Comparison of ENCODE assay signal across 12 cellular contexts in the genomic region with DNA sequence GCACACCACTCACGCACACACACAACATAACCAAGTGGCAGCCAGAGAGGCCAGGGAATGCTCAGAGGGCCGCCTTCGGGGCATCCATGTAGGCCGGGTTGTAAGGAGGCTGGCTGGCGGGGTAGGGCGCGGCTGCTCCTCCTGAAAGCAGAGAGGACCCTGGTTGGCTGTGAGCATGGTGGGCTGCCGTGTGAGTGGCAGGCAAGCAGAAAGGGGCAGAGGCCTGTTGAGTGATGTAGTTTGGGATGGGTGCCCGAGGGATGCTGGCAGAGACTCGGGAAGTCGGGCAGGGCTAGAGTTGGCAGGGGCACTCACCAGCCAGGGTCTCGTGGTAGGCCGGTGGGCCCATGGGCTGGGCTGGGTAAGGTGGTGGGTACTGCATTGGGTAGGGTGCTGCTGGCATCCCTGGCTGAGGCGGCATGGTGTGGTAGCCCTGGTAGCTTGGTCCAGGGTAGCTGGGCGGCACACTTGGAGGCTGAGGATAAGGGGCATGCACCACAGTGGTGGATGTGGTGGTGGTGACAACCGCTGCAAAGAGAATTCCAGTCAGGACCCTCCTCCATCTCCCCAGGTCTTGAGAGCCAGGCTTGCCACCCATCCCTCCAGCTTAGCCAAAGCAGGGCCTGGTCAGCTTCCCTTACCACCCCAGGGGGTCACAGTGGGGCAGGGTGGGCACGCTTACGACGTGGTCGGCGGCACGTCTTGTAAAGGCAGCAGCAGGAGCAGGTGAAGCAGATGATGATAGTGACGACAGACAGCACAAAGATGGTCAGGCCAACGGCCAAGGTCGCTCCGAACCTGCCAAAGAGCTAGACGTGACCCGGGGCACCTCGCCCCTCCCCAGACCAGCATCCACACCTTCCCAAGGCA. TPM values are rescaled to one million over a fixed set of nuclear protein-coding genes. Genes with fewer than 3 reads are reported as not detected.
DNase-seq lines count a peak whose midpoint lies in the region; ATAC-seq, FAIRE-seq and TF ChIP-seq lines count a peak whose summit lies in the region.
"Had no signal": no experiment of that assay in that cellular context is flagged by ENCODE, and none has a peak within 500 bp of the region (broad histone marks: within the 10 kb centered on the region; RNA-seq: fewer than 3 reads in every experiment).

No MANE protein-coding gene starts in this region.

- SMC1A ChIA-PET in GM12878 (lab: Charles Lee; ENCODE audit: uncharacterized antibody, unreplicated experiment) = interaction anchor here (0.6 to 4.2 kb wide), 7 partner anchors 33 to 541 kb away, joined by 3 to 22 read pairs (median 4); a partner anchor contains a TSS

- in situ Hi-C loops in GM12878 (cut with MboI) = no loop called here
- in situ Hi-C loops in KBM-7 (cut with MboI; ENCODE audit: low pct_unique_long_range_greater_than_20kb, low sequenced_read_pairs) = no loop called here

- no peak overlapping the region for H2AFZ ChIP-seq in GM12878 (ENCODE audit: control insufficient read depth, low read depth, low read length)

- peaks cover 48 to 63% of the 10 kb centered on the region in 2 donors for H3K4me1 Mint-ChIP-seq in natural killer cell

- no peaks in the 10 kb centered on the region for H3K9me3 Mint-ChIP-seq in natural killer cell

- ATAC-seq in GM12878 (no peak), natural killer cell (no peak), GM18519 (IDR thresholded peaks at IDR 0.05; ENCODE audit: low FRiP score, unreplicated experiment) (no peak), GM18868 (IDR thresholded peaks at IDR 0.05; ENCODE audit: unreplicated experiment) (no peak)

- POLR2A ChIA-PET in GM12878 (lab: Charles Lee) = interaction anchor here (0.6 to 10.0 kb wide), 6 partner anchors 13 to 908 kb away, joined by 3 to 91 read pairs (median 4); a partner anchor contains a TSS

- RAD21 ChIA-PET in GM12878 (lab: Charles Lee; ENCODE audit: unreplicated experiment) = interaction anchor here (0.8 to 1.4 kb wide), 5 partner anchors 33 to 166 kb away, joined by 3 to 6 read pairs (median 4); a partner anchor contains a TSS

- H3K27me3 Mint-ChIP-seq in natural killer cell (ENCODE audit: low read depth in 2 of 2) = no peaks in the 10 kb centered on the region

- no peak for FAIRE-seq in GM12878 (lab: Jason Lieb, UNC)

- H3K27ac Mint-ChIP-seq in natural killer cell = peak overlapping the region; percentile 67 to 97

- H3K27me3 ChIP-seq in BLaER1 treated with 17β-estradiol and CSF1 and Interleukin-3, amounts not matched to agents 10 nM and 100 nM = no peaks in the 10 kb centered on the region
- H3K27me3 ChIP-seq in GM12878 (replicated peaks in 1 of 2; ENCODE audit: control insufficient read depth in 2 of 2, insufficient read depth in 2 of 2, low read length in 1 of 2) = no peaks in the 10 kb centered on the region
- H3K27me3 ChIP-seq: uterus had no signal

- DNase-seq in GM12878 (ENCODE audit: low read depth, low spot score) (no peak), natural killer cell (no peak), KBM-7 (no peak)
- no peak for DNase-seq in stimulated activated naive CD4-positive, alpha-beta T cell treated with Interleukin-2 at 50 U/mL for 16 hours (lab: John Stamatoyannopoulos, UW)
- DNase-seq: amniotic stem cell, NCI-H446, uterus had no signal

- H3K4me1 ChIP-seq in BLaER1 treated with 17β-estradiol and CSF1 and Interleukin-3, amounts not matched to agents 10 nM and 100 nM = peaks cover 76 to 88% (median 82%) of the 10 kb centered on the region in 10 experiments
- H3K4me1 ChIP-seq in GM12878 (ENCODE audit: control insufficient read depth, insufficient read depth, low read length) = peaks cover 51% of the 10 kb centered on the region

- peaks cover 68% of the 10 kb centered on the region for H3K79me2 ChIP-seq in GM12878 (ENCODE audit: control insufficient read depth, insufficient read depth, low read length)

- no peak for TF ChIP-seq EP300 in GM12878 (IDR thresholded peaks at IDR 0.05; ENCODE audit: borderline replicate concordance in 1 of 2, control insufficient read depth in 1 of 2, low read depth in 2 of 2, low read length in 2 of 2)

- no TSS peak for BruUV-seq in GM12878 (replicated peaks; lab: Mats Ljungman, UMichigan)

- no peak for TF ChIP-seq RAD21 in GM12878 (IDR thresholded peaks at IDR 0.05; ENCODE audit: insufficient read depth, low read depth, low read length)

- TF ChIP-seq CTCF in GM12878 (IDR thresholded peaks at IDR 0.05 in 2 of 3, conservative IDR thresholded peaks at IDR 0.05 in 1 of 3; ENCODE audit: control insufficient read depth in 2 of 3, extremely low read depth in 1 of 3, insufficient read depth in 1 of 3, low read depth in 3 of 3, low read length in 3 of 3) = no peak
- TF ChIP-seq CTCF in natural killer cell (IDR thresholded peaks at IDR 0.05) = no peak

- peak overlapping the region; percentile 91 to 100 (median 99) for H3K4me2 ChIP-seq in BLaER1 treated with 17β-estradiol and CSF1 and Interleukin-3, amounts not matched to agents 10 nM and 100 nM
- H3K4me2 ChIP-seq in GM12878 (ENCODE audit: control insufficient read depth, insufficient read depth) = peak overlapping the region; percentile 100

- peak overlapping the region in 10 of 11 experiments; percentile 49 to 100 (median 94); a peak in 14 of 22 replicates for H3K27ac ChIP-seq in BLaER1 treated with 17β-estradiol and CSF1 and Interleukin-3, amounts not matched to agents 10 nM and 100 nM
- 0 out of 2 replicates have a peak overlapping the region, but pooled peaks have one; percentile 59 for H3K27ac ChIP-seq in GM12878 (ENCODE audit: control insufficient read depth, insufficient read depth)

- H3K9ac ChIP-seq in BLaER1 treated with 17β-estradiol and CSF1 and Interleukin-3, amounts not matched to agents 10 nM and 100 nM = peak overlapping the region; percentile 32 to 99 (median 93); a peak in 18 of 22 replicates
- H3K9ac ChIP-seq in GM12878 (ENCODE audit: control insufficient read depth, insufficient read depth, low read length) = peak overlapping the region; percentile 56; the same call in 1 of the 2 replicates

- no peaks in the 10 kb centered on the region for H3K36me3 Mint-ChIP-seq in natural killer cell

- H3K36me3 ChIP-seq in BLaER1 treated with 17β-estradiol and CSF1 and Interleukin-3, amounts not matched to agents 10 nM and 100 nM = peaks cover 29 to 55% (median 49%) of the 10 kb centered on the region in 11 experiments
- peaks cover 9 to 12% of the 10 kb centered on the region in 2 experiments; a peak in 3 of 4 replicates for H3K36me3 ChIP-seq in GM12878 (ENCODE audit: control insufficient read depth in 2 of 2, insufficient read depth in 2 of 2, low read length in 1 of 2)
- H3K36me3 ChIP-seq: uterus had no signal

- WGBS in GM12878 (ENCODE audit: insufficient coverage, insufficient replicate concordance, low lambda C conversion rate, missing lambda C conversion rate) = 95% methylated on average over 29 of the region's 29 CpGs

- no peak overlapping the region; a peak in 3 of 20 replicates for H3K4me3 ChIP-seq in BLaER1 treated with 17β-estradiol and CSF1 and Interleukin-3, amounts not matched to agents 10 nM and 100 nM
- H3K4me3 ChIP-seq in GM12878 = 0 out of 2 replicates have a peak overlapping the region, but pooled peaks have one; percentile 34
- H3K4me3 ChIP-seq: lung, uterus had no signal

- peaks cover 17 to 45% (median 40%) of the 10 kb centered on the region in 11 experiments; a peak in 19 of 22 replicates for H4K20me1 ChIP-seq in BLaER1 treated with 17β-estradiol and CSF1 and Interleukin-3, amounts not matched to agents 10 nM and 100 nM
- H4K20me1 ChIP-seq in GM12878 (ENCODE audit: control insufficient read depth, insufficient read depth) = no peaks in the 10 kb centered on the region

- no peaks in the 10 kb centered on the region for H3K9me3 ChIP-seq in BLaER1 treated with 17β-estradiol and CSF1 and Interleukin-3, amounts not matched to agents 10 nM and 100 nM (replicated peaks in 1 of 11)
- H3K9me3 ChIP-seq in GM12878 (replicated peaks; ENCODE audit: control insufficient read depth, insufficient read depth, low read length) = no peaks in the 10 kb centered on the region
- H3K9me3 ChIP-seq: uterus had no signal

- TF ChIP-seq POLR2A in GM19193 (IDR thresholded peaks at IDR 0.05; ENCODE audit: extremely low read depth, insufficient read depth, insufficient read length) (peak; percentile 22), GM12878 (IDR thresholded peaks at IDR 0.05; ENCODE audit: low read depth, low read length) (no peak; the same call in none of the 2 replicates)

- CTCF ChIA-PET in GM12878 (lab: Yijun Ruan, JAX) = interaction anchor here (0.6 to 6.1 kb wide), 8 partner anchors 33 to 275 kb away, joined by 3 to 58 read pairs (median 9); no protein-coding TSS in a partner anchor

- intact Hi-C loops in GM12878 (cut with micrococcal nuclease; ENCODE audit: unreplicated experiment) (no loop called here), natural killer cell (cut with micrococcal nuclease) (loop anchor here (5.0 kb wide), 1 partner anchor 38 kb away; no protein-coding TSS in a partner anchor)

- H3K4me3 Mint-ChIP-seq in natural killer cell = peak overlapping the region; percentile 50

RNA-seq across cellular contexts. Expression of a gene that starts 22.7 kb away (rescaled TPM):
- total RNA-seq in GM12878 (2013; cell fraction: nucleolus; rRNA removed) = 19.6 and 19.8 TPM in 2 replicates
- total RNA-seq in GM12878 (2014; rRNA removed) (14.5 and 15.0 TPM in 2 replicates), GM12878 (2014; rRNA removed; fragmentation: Illumina TruSeq; extraction: Trizol) (11.5 and 13.4 TPM in 2 replicates), GM12878 (2021) (13.2 and 13.6 TPM in 2 replicates), natural killer cell (10 to 100 TPM in 2 of 3 donors, 1 to 10 TPM in 1; 8.5 to 11.0 (median 10.6) TPM)
- 2.6 TPM for polyA plus RNA-seq in GM12878 (2011; ENCODE audit: low read depth)
- polyA plus RNA-seq in GM12878 (2011; rRNA removed) (8.4 and 11.6 TPM in 2 replicates), GM12878 (2014; fragmentation: Illumina TruSeq; extraction: Trizol) (16.0 and 18.9 TPM in 2 replicates), GM12878 (2014; fragmentation: Nextera tagmentation; extraction: Ambion mirVana) (1 to 10 TPM; 1.4 to 2.4 TPM), GM12878 (2014; rRNA removed) (9.7 and 10.3 TPM in 2 replicates), GM12878 (2016; fragmentation: Nextera tagmentation; extraction: Ambion mirVana) (10 to 100 TPM in 1 of 2 experiments, 1 to 10 TPM in 1; 9.5 to 10.5 TPM)
- polyA plus RNA-seq in GM12878 (2011; cell fraction: cytosol; rRNA removed) = 10.6 and 12.7 TPM in 2 replicates
- 26.2 and 28.8 TPM in 2 replicates for polyA plus RNA-seq in GM12878 (2011; cell fraction: nucleus; rRNA removed)
- 4.4 and 6.3 TPM in 2 replicates for polyA plus RNA-seq in GM12878 (2012)
- polyA minus RNA-seq in GM12878 (2011; rRNA and poly(A)+ RNA removed) = 14.6 and 17.2 TPM in 2 replicates
- 4.8 and 6.0 TPM in 2 replicates for polyA minus RNA-seq in GM12878 (2011; cell fraction: cytosol; rRNA and poly(A)+ RNA removed)
- polyA minus RNA-seq in GM12878 (2011; cell fraction: nucleus; rRNA and poly(A)+ RNA removed) = 11.2 and 18.7 TPM in 2 replicates

RNA-seq across cellular contexts. Expression of a gene that starts 29.2 kb away (rescaled TPM):
- total RNA-seq in GM12878 (2013; cell fraction: nucleolus; rRNA removed) = 21.0 and 24.2 TPM in 2 replicates
- 426 and 551 TPM in 2 replicates for total RNA-seq in GM12878 (2014; rRNA removed)
- total RNA-seq in GM12878 (2014; rRNA removed; fragmentation: Illumina TruSeq; extraction: Trizol) = 703 and 728 TPM in 2 replicates
- total RNA-seq in GM12878 (2021) = 315 and 319 TPM in 2 replicates
- 234 TPM for polyA plus RNA-seq in GM12878 (2011; ENCODE audit: low read depth)
- 427 and 593 TPM in 2 replicates for polyA plus RNA-seq in GM12878 (2011; rRNA removed)
- 148 and 171 TPM in 2 replicates for polyA plus RNA-seq in GM12878 (2011; cell fraction: cytosol; rRNA removed)
- 119 and 149 TPM in 2 replicates for polyA plus RNA-seq in GM12878 (2011; cell fraction: nucleus; rRNA removed)
- 449 and 603 TPM in 2 replicates for polyA plus RNA-seq in GM12878 (2012)
- 332 and 496 TPM in 2 replicates for polyA plus RNA-seq in GM12878 (2014; fragmentation: Illumina TruSeq; extraction: Trizol)
- polyA plus RNA-seq in GM12878 (2014; fragmentation: Nextera tagmentation; extraction: Ambion mirVana) = 1,000 to 10,000 TPM; 1,729 to 1,760 TPM
- 684 and 776 TPM in 2 replicates for polyA plus RNA-seq in GM12878 (2014; rRNA removed)
- 1,000 to 10,000 TPM; 1,330 to 1,388 TPM for polyA plus RNA-seq in GM12878 (2016; fragmentation: Nextera tagmentation; extraction: Ambion mirVana)
- polyA minus RNA-seq in GM12878 (2011; rRNA and poly(A)+ RNA removed) = 24.7 and 32.4 TPM in 2 replicates
- polyA minus RNA-seq in GM12878 (2011; cell fraction: cytosol; rRNA and poly(A)+ RNA removed) = 27.3 and 28.5 TPM in 2 replicates
- 18.0 and 32.1 TPM in 2 replicates for polyA minus RNA-seq in GM12878 (2011; cell fraction: nucleus; rRNA and poly(A)+ RNA removed)
- 100 to 1,000 TPM; 192 to 239 (median 229) TPM for total RNA-seq in natural killer cell

RNA-seq across cellular contexts. Expression of a gene that starts 29.4 kb away (rescaled TPM):
- 3.7 and 4.3 TPM in 2 replicates for total RNA-seq in GM12878 (2013; cell fraction: nucleolus; rRNA removed)
- total RNA-seq in GM12878 (2014; rRNA removed) = 30.0 and 31.0 TPM in 2 replicates
- 28.7 and 29.4 TPM in 2 replicates for total RNA-seq in GM12878 (2014; rRNA removed; fragmentation: Illumina TruSeq; extraction: Trizol)
- total RNA-seq in GM12878 (2021) = 24.3 and 26.6 TPM in 2 replicates
- polyA plus RNA-seq in GM12878 (2011; ENCODE audit: low read depth) = 8.2 TPM
- polyA plus RNA-seq in GM12878 (2011; rRNA removed) = 22.2 and 32.7 TPM in 2 replicates
- polyA plus RNA-seq in GM12878 (2011; cell fraction: cytosol; rRNA removed) = 35.8 and 36.8 TPM in 2 replicates
- polyA plus RNA-seq in GM12878 (2011; cell fraction: nucleus; rRNA removed) = 14.4 and 15.8 TPM in 2 replicates
- polyA plus RNA-seq in GM12878 (2012) = 11.8 and 15.7 TPM in 2 replicates
- 14.5 and 28.2 TPM in 2 replicates for polyA plus RNA-seq in GM12878 (2014; fragmentation: Illumina TruSeq; extraction: Trizol)
- 10 to 100 TPM; 10.6 to 12.6 TPM for polyA plus RNA-seq in GM12878 (2014; fragmentation: Nextera tagmentation; extraction: Ambion mirVana)
- 26.2 and 28.1 TPM in 2 replicates for polyA plus RNA-seq in GM12878 (2014; rRNA removed)
- 10 to 100 TPM; 45.4 to 54.9 TPM for polyA plus RNA-seq in GM12878 (2016; fragmentation: Nextera tagmentation; extraction: Ambion mirVana)
- polyA minus RNA-seq in GM12878 (2011; rRNA and poly(A)+ RNA removed) = 16.5 and 19.2 TPM in 2 replicates
- 5.9 TPM in 2 replicates for polyA minus RNA-seq in GM12878 (2011; cell fraction: cytosol; rRNA and poly(A)+ RNA removed)
- 2.0 and 2.2 TPM in 2 replicates for polyA minus RNA-seq in GM12878 (2011; cell fraction: nucleus; rRNA and poly(A)+ RNA removed)
- 1 to 10 TPM; 4.4 to 8.8 (median 6.8) TPM for total RNA-seq in natural killer cell

RNA-seq across cellular contexts. Expression of a gene that starts 34.7 kb away (rescaled TPM):
- total RNA-seq in GM12878 (2013; cell fraction: nucleolus; rRNA removed) = 45.3 and 46.8 TPM in 2 replicates
- total RNA-seq in GM12878 (2014; rRNA removed) (86.6 and 87.9 TPM in 2 replicates), GM12878 (2014; rRNA removed; fragmentation: Illumina TruSeq; extraction: Trizol) (48.7 and 54.5 TPM in 2 replicates), GM12878 (2021) (86.7 and 94.3 TPM in 2 replicates), natural killer cell (100 to 1,000 TPM; 211 to 237 (median 218) TPM)
- 46.0 TPM for polyA plus RNA-seq in GM12878 (2011; ENCODE audit: low read depth)
- polyA plus RNA-seq in GM12878 (2011; rRNA removed) (31.7 and 62.3 TPM in 2 replicates), GM12878 (2014; fragmentation: Illumina TruSeq; extraction: Trizol) (21.8 and 49.5 TPM in 2 replicates), GM12878 (2014; fragmentation: Nextera tagmentation; extraction: Ambion mirVana) (10 to 100 TPM; 17.1 to 18.7 TPM), GM12878 (2014; rRNA removed) (72.3 and 83.0 TPM in 2 replicates), GM12878 (2016; fragmentation: Nextera tagmentation; extraction: Ambion mirVana) (100 to 1,000 TPM; 134 to 148 TPM)
- polyA plus RNA-seq in GM12878 (2011; cell fraction: cytosol; rRNA removed) = 112 and 129 TPM in 2 replicates
- 67.1 and 79.3 TPM in 2 replicates for polyA plus RNA-seq in GM12878 (2011; cell fraction: nucleus; rRNA removed)
- polyA plus RNA-seq in GM12878 (2012) = 93.3 and 104 TPM in 2 replicates
- polyA minus RNA-seq in GM12878 (2011; rRNA and poly(A)+ RNA removed) = 50.4 and 81.4 TPM in 2 replicates
- polyA minus RNA-seq in GM12878 (2011; cell fraction: cytosol; rRNA and poly(A)+ RNA removed) = 42.5 and 42.9 TPM in 2 replicates
- polyA minus RNA-seq in GM12878 (2011; cell fraction: nucleus; rRNA and poly(A)+ RNA removed) = 14.5 and 21.5 TPM in 2 replicates

RNA-seq across cellular contexts. Expression of a gene that starts 39.4 kb away (rescaled TPM):
- total RNA-seq in GM12878 (2013; cell fraction: nucleolus; rRNA removed) = 58.5 and 61.2 TPM in 2 replicates
- total RNA-seq in GM12878 (2014; rRNA removed) (4.8 and 8.0 TPM in 2 replicates), GM12878 (2014; rRNA removed; fragmentation: Illumina TruSeq; extraction: Trizol) (4.9 and 6.0 TPM in 2 replicates), GM12878 (2021) (14.7 and 15.1 TPM in 2 replicates), natural killer cell (1 to 10 TPM; 4.3 to 5.0 (median 4.4) TPM)
- polyA plus RNA-seq in GM12878 (2011; ENCODE audit: low read depth) = 8.9 TPM
- polyA plus RNA-seq in GM12878 (2011; rRNA removed) (8.6 and 14.3 TPM in 2 replicates), GM12878 (2014; fragmentation: Illumina TruSeq; extraction: Trizol) (3.2 and 5.7 TPM in 2 replicates), GM12878 (2014; fragmentation: Nextera tagmentation; extraction: Ambion mirVana) (under 1 TPM; 0.18 to 0.47 TPM), GM12878 (2014; rRNA removed) (12.2 and 15.2 TPM in 2 replicates), GM12878 (2016; fragmentation: Nextera tagmentation; extraction: Ambion mirVana) (1 to 10 TPM; 3.3 to 3.9 TPM)
- polyA plus RNA-seq in GM12878 (2011; cell fraction: cytosol; rRNA removed) = 15.3 and 20.0 TPM in 2 replicates
- 233 and 263 TPM in 2 replicates for polyA plus RNA-seq in GM12878 (2011; cell fraction: nucleus; rRNA removed)
- polyA plus RNA-seq in GM12878 (2012) = 5.4 and 8.2 TPM in 2 replicates
- 10.8 and 27.2 TPM in 2 replicates for polyA minus RNA-seq in GM12878 (2011; rRNA and poly(A)+ RNA removed)
- polyA minus RNA-seq in GM12878 (2011; cell fraction: cytosol; rRNA and poly(A)+ RNA removed) = 9.7 and 14.7 TPM in 2 replicates
- 49.9 and 68.0 TPM in 2 replicates for polyA minus RNA-seq in GM12878 (2011; cell fraction: nucleus; rRNA and poly(A)+ RNA removed)
